Comparison of ENCODE assay signal across 27 cellular contexts in genomic region chr2:196606516-196606915, GRCh38.
"Had no signal": no experiment of that assay in that cellular context is flagged by ENCODE, and none has a peak within 500 bp of the region (broad histone marks: within the 10 kb centered on the region; RNA-seq: fewer than 3 reads in every experiment).

No MANE protein-coding gene starts in this region.

- H3K4me3 ChIP-seq: body of pancreas, gastroesophageal sphincter, lower lobe of right lung, mucosa of descending colon, right lobe of liver, skin epidermis, stomach, tibial artery had no signal

- H3K36me3 Mint-ChIP-seq: activated naive CD8-positive, alpha-beta T cell; natural killer cell treated with Interleukin-12 subunit alpha and Interleukin-12 subunit beta and Interleukin-15 and Interleukin-18, amount 100 ng/mL, for 72 hours; stimulated activated naive B cell treated with anti-CD40 and anti-IgM and Interleukin-4, amounts not matched to agents 10 μg/mL and 1 μg/mL and 100 μg/mL, for 72 hours had no signal

- H3K27ac Mint-ChIP-seq: activated naive CD8-positive, alpha-beta T cell; dendritic cell treated with granulocyte-macrophage colony-stimulating factor and Interleukin-4, amounts not matched to agents 40 ng/mL and 50 ng/mL, for 4 days; natural killer cell treated with Interleukin-12 subunit alpha and Interleukin-12 subunit beta and Interleukin-15 and Interleukin-18, amount 100 ng/mL, for 72 hours; stimulated activated naive B cell treated with anti-CD40 and anti-IgM and Interleukin-4, amounts not matched to agents 10 μg/mL and 1 μg/mL and 100 μg/mL, for 72 hours; T-helper 1 cell treated with Interleukin-12 subunit alpha and Interleukin-12 subunit beta and Interleukin-4 antibody, amounts not matched to agents 30 μg/mL and 1 μg/mL, for 36 hours had no signal

- H3K36me3 ChIP-seq: gastroesophageal sphincter, lower lobe of right lung, right lobe of liver, stomach, tibial artery had no signal

- H3K4me1 Mint-ChIP-seq: stimulated activated naive B cell treated with anti-CD40 and anti-IgM and Interleukin-4, amounts not matched to agents 10 μg/mL and 1 μg/mL and 100 μg/mL, for 72 hours had no signal

- H3K9me3 Mint-ChIP-seq: dendritic cell treated with granulocyte-macrophage colony-stimulating factor and Interleukin-4, amounts not matched to agents 40 ng/mL and 50 ng/mL, for 4 days; natural killer cell treated with Interleukin-12 subunit alpha and Interleukin-12 subunit beta and Interleukin-15 and Interleukin-18, amount 100 ng/mL, for 72 hours; T-helper 1 cell treated with Interleukin-12 subunit alpha and Interleukin-12 subunit beta and Interleukin-4 antibody, amounts not matched to agents 30 μg/mL and 1 μg/mL, for 36 hours had no signal

- FAIRE-seq: endometrium, TTC549 had no signal

- DNase-seq: activated CD4-positive, alpha-beta T cell treated with anti-CD3 and anti-CD28 coated beads for 4 hours; activated CD4-positive, alpha-beta T cell treated with anti-CD3 and anti-CD28 coated beads, Interleukin-2, amount 50 U/mL, for 4 hours; activated effector memory CD4-positive, alpha-beta T cell treated with Interleukin-2 at 50 U/mL for 16 hours; activated naive CD4-positive, alpha-beta T cell treated with Interleukin-2 at 50 U/mL for 16 hours; anterior cingulate cortex; body of pancreas; effector CD8-positive, alpha-beta T cell; head of caudate nucleus; hippocampal formation; kidney glomerular epithelial cell; lower lobe of right lung; right lobe of liver; stimulated activated CD4-positive, alpha-beta T cell treated with anti-CD3 and anti-CD28 coated beads, Interleukin-1b, Interleukin-23, amount 100 ng/mL, for 48 hours; stimulated activated naive B cell treated with anti-CD40 and anti-IgM and Interleukin-4, amounts not matched to agents 10 μg/mL and 1 μg/mL and 100 μg/mL, for 72 hours; stomach; SW 1271; T-helper 9 cell; tibial artery had no signal

- H3K27me3 ChIP-seq: body of pancreas, gastroesophageal sphincter, right lobe of liver, stomach, tibial artery had no signal

- H3K4me3 Mint-ChIP-seq: activated naive CD8-positive, alpha-beta T cell; dendritic cell treated with granulocyte-macrophage colony-stimulating factor and Interleukin-4, amounts not matched to agents 40 ng/mL and 50 ng/mL, for 4 days; natural killer cell treated with Interleukin-12 subunit alpha and Interleukin-12 subunit beta and Interleukin-15 and Interleukin-18, amount 100 ng/mL, for 72 hours; stimulated activated naive B cell treated with anti-CD40 and anti-IgM and Interleukin-4, amounts not matched to agents 10 μg/mL and 1 μg/mL and 100 μg/mL, for 72 hours; T-helper 1 cell treated with Interleukin-12 subunit alpha and Interleukin-12 subunit beta and Interleukin-4 antibody, amounts not matched to agents 30 μg/mL and 1 μg/mL, for 36 hours had no signal
